ENCODE assay signal across 1 cellular context in the genomic region with DNA sequence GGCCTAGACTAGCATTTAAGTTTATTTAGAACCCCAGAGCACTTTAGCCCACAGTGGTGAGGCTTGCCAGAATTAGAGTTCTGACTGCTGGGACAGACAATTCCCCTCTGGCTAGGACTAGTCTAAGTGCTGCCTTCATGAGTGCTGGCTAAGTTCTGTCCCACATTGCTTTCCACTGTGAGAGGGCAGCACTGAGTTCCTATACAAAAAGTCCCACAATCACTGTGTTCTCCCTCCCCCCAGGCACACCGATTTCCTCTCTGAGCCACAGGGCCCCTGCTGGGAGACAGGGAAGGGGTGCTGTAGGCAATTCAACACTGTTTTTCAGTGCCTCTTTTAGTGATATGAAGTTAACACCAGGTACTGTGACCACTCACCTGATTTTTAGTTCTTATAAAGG.
A peak's percentile ranks its signal among the peaks of the same experiment; 100 is the strongest.
TF ChIP-seq lines count a peak whose summit lies in the region.

No MANE protein-coding gene starts in this region.

TF ChIP-seq in WTC11, 78 proteins besides CTCF, POLR2A, EP300 and RAD21 (continued from another document):
- TF ChIP-seq, protein P1, sequence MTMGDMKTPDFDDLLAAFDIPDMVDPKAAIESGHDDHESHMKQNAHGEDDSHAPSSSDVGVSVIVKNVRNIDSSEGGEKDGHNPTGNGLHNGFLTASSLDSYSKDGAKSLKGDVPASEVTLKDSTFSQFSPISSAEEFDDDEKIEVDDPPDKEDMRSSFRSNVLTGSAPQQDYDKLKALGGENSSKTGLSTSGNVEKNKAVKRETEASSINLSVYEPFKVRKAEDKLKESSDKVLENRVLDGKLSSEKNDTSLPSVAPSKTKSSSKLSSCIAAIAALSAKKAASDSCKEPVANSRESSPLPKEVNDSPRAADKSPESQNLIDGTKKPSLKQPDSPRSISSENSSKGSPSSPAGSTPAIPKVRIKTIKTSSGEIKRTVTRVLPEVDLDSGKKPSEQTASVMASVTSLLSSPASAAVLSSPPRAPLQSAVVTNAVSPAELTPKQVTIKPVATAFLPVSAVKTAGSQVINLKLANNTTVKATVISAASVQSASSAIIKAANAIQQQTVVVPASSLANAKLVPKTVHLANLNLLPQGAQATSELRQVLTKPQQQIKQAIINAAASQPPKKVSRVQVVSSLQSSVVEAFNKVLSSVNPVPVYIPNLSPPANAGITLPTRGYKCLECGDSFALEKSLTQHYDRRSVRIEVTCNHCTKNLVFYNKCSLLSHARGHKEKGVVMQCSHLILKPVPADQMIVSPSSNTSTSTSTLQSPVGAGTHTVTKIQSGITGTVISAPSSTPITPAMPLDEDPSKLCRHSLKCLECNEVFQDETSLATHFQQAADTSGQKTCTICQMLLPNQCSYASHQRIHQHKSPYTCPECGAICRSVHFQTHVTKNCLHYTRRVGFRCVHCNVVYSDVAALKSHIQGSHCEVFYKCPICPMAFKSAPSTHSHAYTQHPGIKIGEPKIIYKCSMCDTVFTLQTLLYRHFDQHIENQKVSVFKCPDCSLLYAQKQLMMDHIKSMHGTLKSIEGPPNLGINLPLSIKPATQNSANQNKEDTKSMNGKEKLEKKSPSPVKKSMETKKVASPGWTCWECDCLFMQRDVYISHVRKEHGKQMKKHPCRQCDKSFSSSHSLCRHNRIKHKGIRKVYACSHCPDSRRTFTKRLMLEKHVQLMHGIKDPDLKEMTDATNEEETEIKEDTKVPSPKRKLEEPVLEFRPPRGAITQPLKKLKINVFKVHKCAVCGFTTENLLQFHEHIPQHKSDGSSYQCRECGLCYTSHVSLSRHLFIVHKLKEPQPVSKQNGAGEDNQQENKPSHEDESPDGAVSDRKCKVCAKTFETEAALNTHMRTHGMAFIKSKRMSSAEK (CRISPR knock-in tag; IDR thresholded peaks at IDR 0.05; ENCODE audit: borderline replicate concordance) = no peak
- TF ChIP-seq CBFB (CRISPR knock-in tag; IDR thresholded peaks at IDR 0.05; ENCODE audit: low read depth) (no peak), TEAD1 (CRISPR knock-in tag; IDR thresholded peaks at IDR 0.05) (peak; percentile 42; the same call in 1 of the 2 replicates), IRF2 (CRISPR knock-in tag; IDR thresholded peaks at IDR 0.05; ENCODE audit: borderline replicate concordance, low read depth) (no peak), OVOL2 (CRISPR knock-in tag; IDR thresholded peaks at IDR 0.05; ENCODE audit: borderline replicate concordance) (no peak), SMAD4 (CRISPR knock-in tag; IDR thresholded peaks at IDR 0.05) (0 out of 2 replicates have a peak, but pooled peaks have one; percentile 27)
- TF ChIP-seq, protein P2, sequence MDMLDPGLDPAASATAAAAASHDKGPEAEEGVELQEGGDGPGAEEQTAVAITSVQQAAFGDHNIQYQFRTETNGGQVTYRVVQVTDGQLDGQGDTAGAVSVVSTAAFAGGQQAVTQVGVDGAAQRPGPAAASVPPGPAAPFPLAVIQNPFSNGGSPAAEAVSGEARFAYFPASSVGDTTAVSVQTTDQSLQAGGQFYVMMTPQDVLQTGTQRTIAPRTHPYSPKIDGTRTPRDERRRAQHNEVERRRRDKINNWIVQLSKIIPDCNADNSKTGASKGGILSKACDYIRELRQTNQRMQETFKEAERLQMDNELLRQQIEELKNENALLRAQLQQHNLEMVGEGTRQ (CRISPR knock-in tag; IDR thresholded peaks at IDR 0.05) = no peak
